In the genomic region with DNA sequence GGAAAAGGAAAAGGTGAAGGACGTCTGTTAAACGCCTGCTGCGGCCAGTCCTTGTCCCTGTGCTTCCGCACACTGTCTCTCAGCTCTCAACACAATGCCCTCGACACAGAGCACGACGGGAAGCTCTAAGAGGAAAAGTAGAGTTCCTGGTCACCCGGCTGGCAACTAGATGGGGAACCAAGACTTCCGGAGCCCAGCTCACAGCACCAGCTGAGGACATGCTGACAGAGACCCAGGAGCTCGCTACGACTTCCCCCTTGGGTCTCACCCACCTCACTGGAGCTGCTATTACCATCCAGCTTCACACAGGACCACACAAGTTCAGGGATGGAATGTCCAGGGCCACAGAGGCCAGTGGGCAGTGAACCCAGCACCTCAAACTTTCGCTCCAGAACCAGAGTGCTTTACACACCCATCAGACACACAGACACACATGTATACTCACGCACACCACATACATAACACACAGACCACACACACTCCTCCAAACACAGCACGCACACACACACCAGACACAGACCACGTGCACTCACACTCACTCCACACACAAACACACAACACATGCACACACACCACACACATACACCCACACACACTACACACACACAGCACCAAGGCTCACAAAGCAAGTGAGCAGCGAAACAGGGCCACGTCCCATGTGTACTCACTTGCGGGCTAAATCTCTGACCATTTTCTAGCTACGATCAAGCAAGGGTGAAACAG, we compare ENCODE assay signal across 2 cellular contexts.
TF ChIP-seq lines count a peak whose summit lies in the region.

No MANE protein-coding gene starts in this region.

TF ChIP-seq in HEK293, 187 proteins besides CTCF, POLR2A, EP300 and RAD21:
- TF ChIP-seq, protein P1, sequence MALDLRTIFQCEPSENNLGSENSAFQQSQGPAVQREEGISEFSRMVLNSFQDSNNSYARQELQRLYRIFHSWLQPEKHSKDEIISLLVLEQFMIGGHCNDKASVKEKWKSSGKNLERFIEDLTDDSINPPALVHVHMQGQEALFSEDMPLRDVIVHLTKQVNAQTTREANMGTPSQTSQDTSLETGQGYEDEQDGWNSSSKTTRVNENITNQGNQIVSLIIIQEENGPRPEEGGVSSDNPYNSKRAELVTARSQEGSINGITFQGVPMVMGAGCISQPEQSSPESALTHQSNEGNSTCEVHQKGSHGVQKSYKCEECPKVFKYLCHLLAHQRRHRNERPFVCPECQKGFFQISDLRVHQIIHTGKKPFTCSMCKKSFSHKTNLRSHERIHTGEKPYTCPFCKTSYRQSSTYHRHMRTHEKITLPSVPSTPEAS (tag by site-specific recombination; IDR thresholded peaks at IDR 0.05), result no peak
- TF ChIP-seq ZNF324 (tag by site-specific recombination; IDR thresholded peaks at IDR 0.05) (no peak), ZNF404 (tag by site-specific recombination; IDR thresholded peaks at IDR 0.05) (no peak), ZNF169 (tag by site-specific recombination; IDR thresholded peaks at IDR 0.05) (no peak), ZNF623 (tag by site-specific recombination; IDR thresholded peaks at IDR 0.05) (no peak), ZFHX2 (tag by site-specific recombination; conservative IDR thresholded peaks at IDR 0.05) (peak; percentile 49), EGR2 (tag by site-specific recombination; IDR thresholded peaks at IDR 0.05; ENCODE audit: low read depth) (0 out of 2 replicates have a peak, but pooled peaks have one; percentile 7), ZNF202 (tag by site-specific recombination; IDR thresholded peaks at IDR 0.05; ENCODE audit: borderline replicate concordance) (no peak), ZNF664 (tag by site-specific recombination; IDR thresholded peaks at IDR 0.05) (no peak), ZNF112 (tag by site-specific recombination; IDR thresholded peaks at IDR 0.05) (no peak), ZNF132 (tag by site-specific recombination; IDR thresholded peaks at IDR 0.05; ENCODE audit: borderline replicate concordance) (no peak)
TF ChIP-seq in HEK293: peak in this region for 2.

TF ChIP-seq in H1, 55 proteins besides CTCF, POLR2A, EP300 and RAD21:
- no peak for TF ChIP-seq SP2 (IDR thresholded peaks at IDR 0.05; ENCODE audit: low read length)
- TF ChIP-seq NANOG (IDR thresholded peaks at IDR 0.05; ENCODE audit: insufficient read depth, low read depth, low read length, poor library complexity, severe bottlenecking), result no peak
- no peak for TF ChIP-seq JUN (IDR thresholded peaks at IDR 0.05; ENCODE audit: low read depth, low read length)
- no peak for TF ChIP-seq TAF7 (optimal IDR thresholded peaks at IDR 0.05; ENCODE audit: borderline replicate concordance, low read depth, low read length)
- no peak for TF ChIP-seq YY1 (IDR thresholded peaks at IDR 0.05; ENCODE audit: low read depth, low read length)
- TF ChIP-seq TEAD4 (IDR thresholded peaks at IDR 0.05; ENCODE audit: low read depth, low read length), result no peak
- no peak for TF ChIP-seq SP1 (IDR thresholded peaks at IDR 0.05; ENCODE audit: low read depth, low read length)
- TF ChIP-seq PHF8 (conservative IDR thresholded peaks at IDR 0.05; ENCODE audit: low read depth, low read length), result no peak
- no peak for TF ChIP-seq ATF2 (IDR thresholded peaks at IDR 0.05; ENCODE audit: low read length)
- no peak for TF ChIP-seq TAF1 (IDR thresholded peaks at IDR 0.05; ENCODE audit: low read depth, low read length)
